Comparison of ENCODE assay signal across 35 cellular contexts in genomic region chr11:133072366-133072765, GRCh38.
"Had no signal": no experiment of that assay in that cellular context is flagged by ENCODE, and none has a peak within 500 bp of the region (broad histone marks: within the 10 kb centered on the region; RNA-seq: fewer than 3 reads in every experiment).

No MANE protein-coding gene starts in this region.

- H3K9ac ChIP-seq: KMS-11 had no signal

- H3K9me3 ChIP-seq: Peyer's patch had no signal

- H3K9me3 Mint-ChIP-seq: activated CD4-positive, alpha-beta memory T cell treated with anti-CD3 and anti-CD28 coated beads, Interleukin-2, amount 10 ng/mL, durations not matched to agents 7 days and 5 days; activated naive CD4-positive, alpha-beta T cell treated with anti-CD3 and anti-CD28 coated beads, Interleukin-2, amount 10 ng/mL, durations not matched to agents 7 days and 5 days; activated naive CD8-positive, alpha-beta T cell treated with anti-CD3 and anti-CD28 coated beads, Interleukin-2, amount 50 U/mL, for 24 hours had no signal

- ATAC-seq: activated CD8-positive, alpha-beta memory T cell treated with anti-CD3 and anti-CD28 coated beads, Interleukin-2, amount 10 ng/mL, durations not matched to agents 7 days and 5 days; activated naive CD8-positive, alpha-beta T cell treated with anti-CD3 and anti-CD28 coated beads, Interleukin-2, amount 50 U/mL, for 24 hours; PC-3; Right ventricle myocardium inferior; SK-N-SH treated with all-trans-retinoic acid at 6 μM for 48 hours had no signal

- H3K4me1 ChIP-seq: Peyer's patch had no signal

- H3K36me3 Mint-ChIP-seq: activated CD8-positive, alpha-beta memory T cell treated with anti-CD3 and anti-CD28 coated beads, Interleukin-2, amount 10 ng/mL, durations not matched to agents 7 days and 5 days; activated naive CD4-positive, alpha-beta T cell treated with anti-CD3 and anti-CD28 coated beads, Interleukin-2, amount 10 ng/mL, durations not matched to agents 7 days and 5 days; activated naive CD8-positive, alpha-beta T cell had no signal

- H3K27ac Mint-ChIP-seq: activated CD4-positive, alpha-beta memory T cell treated with anti-CD3 and anti-CD28 coated beads, Interleukin-2, amount 10 ng/mL, durations not matched to agents 7 days and 5 days; activated CD8-positive, alpha-beta memory T cell treated with anti-CD3 and anti-CD28 coated beads, Interleukin-2, amount 10 ng/mL, durations not matched to agents 7 days and 5 days; activated naive CD4-positive, alpha-beta T cell treated with anti-CD3 and anti-CD28 coated beads, Interleukin-2, amount 10 ng/mL, durations not matched to agents 7 days and 5 days; activated naive CD8-positive, alpha-beta T cell; activated naive CD8-positive, alpha-beta T cell treated with anti-CD3 and anti-CD28 coated beads, Interleukin-2, amount 50 U/mL, for 24 hours had no signal

- H3K36me3 ChIP-seq: Peyer's patch had no signal

- DNase-seq: activated CD4-positive, alpha-beta memory T cell treated with anti-CD3 and anti-CD28 coated beads, Interleukin-2, amount 10 ng/mL, durations not matched to agents 7 days and 5 days; activated CD4-positive, alpha-beta T cell treated with anti-CD3 and anti-CD28 coated beads for 1 hour; activated CD4-positive, alpha-beta T cell treated with anti-CD3 and anti-CD28 coated beads for 48 hours; activated CD4-positive, CD25-positive, alpha-beta regulatory T cell; activated CD8-positive, alpha-beta memory T cell treated with anti-CD3 and anti-CD28 coated beads for 24 hours; activated CD8-positive, alpha-beta memory T cell treated with anti-CD3 and anti-CD28 coated beads, Interleukin-2, amount 10 ng/mL, durations not matched to agents 7 days and 5 days; activated CD8-positive, alpha-beta memory T cell treated with anti-CD3 and anti-CD28 coated beads, Interleukin-2, amount 50 U/mL, for 48 hours; activated effector memory CD4-positive, alpha-beta T cell treated with Interleukin-2 at 50 U/mL for 16 hours; activated naive CD4-positive, alpha-beta T cell treated with anti-CD3 and anti-CD28 coated beads, Interleukin-2, amount 10 ng/mL, durations not matched to agents 7 days and 5 days; activated naive CD8-positive, alpha-beta T cell treated with anti-CD3 and anti-CD28 coated beads, Interleukin-2, amount 50 U/mL, for 24 hours; activated T-cell treated with anti-CD3 and anti-CD28 coated beads, Interleukin-2, amount 50 U/mL, for 48 hours; amniotic stem cell; aorta; caudate nucleus; MM.1S; MV-4-11; NCI-H1092; NCI-H1436 treated with DMSO at 0.1 percent for 48 hours; NCI-H1694 treated with DMSO at 0.1 percent for 48 hours; NCI-H2029; NCI-H345; NCI-H524 treated with DMSO at 0.1 percent for 48 hours; PC-3; Peyer's patch; SIG-M5; SW 1271; T-helper 1 cell; T-helper 2 cell; T-helper 9 cell had no signal

- H3K27ac ChIP-seq: KMS-11, Peyer's patch, RWPE1, VCaP had no signal

- H3K4me1 Mint-ChIP-seq: activated CD4-positive, alpha-beta memory T cell treated with anti-CD3 and anti-CD28 coated beads, Interleukin-2, amount 10 ng/mL, durations not matched to agents 7 days and 5 days; activated CD8-positive, alpha-beta memory T cell treated with anti-CD3 and anti-CD28 coated beads, Interleukin-2, amount 10 ng/mL, durations not matched to agents 7 days and 5 days; activated naive CD4-positive, alpha-beta T cell treated with anti-CD3 and anti-CD28 coated beads, Interleukin-2, amount 10 ng/mL, durations not matched to agents 7 days and 5 days; activated naive CD8-positive, alpha-beta T cell treated with anti-CD3 and anti-CD28 coated beads, Interleukin-2, amount 50 U/mL, for 24 hours had no signal

- H3K4me3 Mint-ChIP-seq: activated CD4-positive, alpha-beta memory T cell treated with anti-CD3 and anti-CD28 coated beads, Interleukin-2, amount 10 ng/mL, durations not matched to agents 7 days and 5 days; activated CD8-positive, alpha-beta memory T cell treated with anti-CD3 and anti-CD28 coated beads, Interleukin-2, amount 10 ng/mL, durations not matched to agents 7 days and 5 days; activated naive CD4-positive, alpha-beta T cell treated with anti-CD3 and anti-CD28 coated beads, Interleukin-2, amount 10 ng/mL, durations not matched to agents 7 days and 5 days; activated naive CD8-positive, alpha-beta T cell; activated naive CD8-positive, alpha-beta T cell treated with anti-CD3 and anti-CD28 coated beads, Interleukin-2, amount 50 U/mL, for 24 hours had no signal

- H3K27me3 ChIP-seq: Peyer's patch had no signal

- H3K4me3 ChIP-seq: Peyer's patch had no signal

- H3K27me3 Mint-ChIP-seq: activated CD4-positive, alpha-beta memory T cell treated with anti-CD3 and anti-CD28 coated beads, Interleukin-2, amount 10 ng/mL, durations not matched to agents 7 days and 5 days; activated naive CD4-positive, alpha-beta T cell treated with anti-CD3 and anti-CD28 coated beads, Interleukin-2, amount 10 ng/mL, durations not matched to agents 7 days and 5 days had no signal

- H3K4me2 ChIP-seq: KMS-11 had no signal
